In the genomic region with DNA sequence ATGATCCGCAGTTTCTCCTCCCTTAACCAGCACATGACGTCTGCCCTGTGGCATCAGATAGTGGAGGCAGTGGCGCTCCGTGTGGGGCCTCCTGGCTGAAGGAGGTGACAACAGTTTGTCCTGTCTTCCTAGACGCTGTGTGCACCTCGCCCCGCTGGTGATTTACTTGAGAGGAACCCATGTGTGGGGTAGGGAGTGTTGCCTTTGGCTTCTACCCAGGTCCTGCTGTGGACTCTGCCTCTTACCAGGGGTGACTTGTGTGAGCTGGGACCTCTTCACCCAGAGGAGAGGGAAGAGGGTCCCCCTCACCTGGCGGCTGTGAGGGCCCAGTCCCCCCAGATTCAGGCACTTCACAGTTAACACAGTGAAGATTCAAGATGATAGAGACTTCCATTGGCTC, we compare ENCODE assay signal across 18 cellular contexts.
DNase-seq lines count a peak whose midpoint lies in the region; ATAC-seq and TF ChIP-seq lines count a peak whose summit lies in the region.
"Had no signal": no experiment of that assay in that cellular context is flagged by ENCODE, and none has a peak within 500 bp of the region (broad histone marks: within the 10 kb centered on the region; RNA-seq: fewer than 3 reads in every experiment).

No MANE protein-coding gene starts in this region.

- H4K8ac ChIP-seq in neuronal stem cell (ENCODE audit: low read depth, low read length): peak overlapping the region; percentile 43

- no peak overlapping the region for H2BK15ac ChIP-seq in neuronal stem cell (ENCODE audit: low read length)

- ATAC-seq in activated CD8-positive, alpha-beta T cell treated with anti-CD3 and anti-CD28 coated beads for 36 hours: no peak
- ATAC-seq: A549; CD8-positive, alpha-beta T cell had no signal

- H4K91ac ChIP-seq in neuronal stem cell (ENCODE audit: low read depth, low read length, poor library complexity): no peak overlapping the region

- H3K27me3 Mint-ChIP-seq in chondrocyte (ENCODE audit: low read depth): peaks cover 3% of the 10 kb centered on the region
- H3K27me3 Mint-ChIP-seq in activated CD8-positive, alpha-beta T cell treated with anti-CD3 and anti-CD28 coated beads for 36 hours: no peaks in the 10 kb centered on the region
- H3K27me3 Mint-ChIP-seq: CD4-positive, alpha-beta T cell had no signal

- no peaks in the 10 kb centered on the region for H3K36me3 ChIP-seq in right atrium auricular region
- no peaks in the 10 kb centered on the region for H3K36me3 ChIP-seq in neuronal stem cell (replicated peaks in 1 of 2; ENCODE audit: control insufficient read depth in 2 of 2, insufficient read depth in 2 of 2, low read length in 2 of 2)
- no peaks in the 10 kb centered on the region for H3K36me3 ChIP-seq in uterus
- H3K36me3 ChIP-seq: BLaER1 treated with 17β-estradiol and CSF1 and Interleukin-3, amounts not matched to agents 10 nM and 100 nM had no signal

- peak overlapping the region; percentile 51 for H3K27ac Mint-ChIP-seq in chondrocyte (ENCODE audit: unreplicated experiment)
- no peak overlapping the region for H3K27ac Mint-ChIP-seq in activated CD8-positive, alpha-beta T cell treated with anti-CD3 and anti-CD28 coated beads for 36 hours
- H3K27ac Mint-ChIP-seq: B cell; CD4-positive, alpha-beta T cell; CD8-positive, alpha-beta T cell had no signal

- H3K9me3 ChIP-seq in right atrium auricular region (no peaks in the 10 kb centered on the region), neuronal stem cell (replicated peaks in 1 of 2; ENCODE audit: control insufficient read depth in 2 of 2, insufficient read depth in 1 of 2, low read depth in 1 of 2, low read length in 2 of 2) (peaks cover 0 to 4% of the 10 kb centered on the region in 2 donors), uterus (no peaks in the 10 kb centered on the region)
- H3K9me3 ChIP-seq: A549; BLaER1 treated with 17β-estradiol and CSF1 and Interleukin-3, amounts not matched to agents 10 nM and 100 nM; Caco-2 had no signal

- H3K23ac ChIP-seq in neuronal stem cell (ENCODE audit: low read depth, low read length, poor library complexity): no peak overlapping the region

- intact Hi-C loops in cardiac septum (cut with DNase I): no loop called here
- intact Hi-C loops in activated CD8-positive, alpha-beta T cell treated with anti-CD3 and anti-CD28 coated beads for 36 hours (cut with micrococcal nuclease): no loop called here
- intact Hi-C loops in uterus (cut with DNase I; ENCODE audit: low total_unique reads): no loop called here

- H2AK5ac ChIP-seq in neuronal stem cell (ENCODE audit: low read depth, low read length): no peak overlapping the region

- TF ChIP-seq CTCF in right atrium auricular region (IDR thresholded peaks at IDR 0.05) (no peak), chondrocyte (IDR thresholded peaks at IDR 0.05) (no peak), uterus (IDR thresholded peaks at IDR 0.05) (no peak)
- no peak for TF ChIP-seq CTCF in activated CD8-positive, alpha-beta T cell treated with anti-CD3 and anti-CD28 coated beads for 36 hours (IDR thresholded peaks at IDR 0.05)

- H3K4ac ChIP-seq in neuronal stem cell (ENCODE audit: low read length): no peak overlapping the region

- no peak overlapping the region for H2BK12ac ChIP-seq in neuronal stem cell (ENCODE audit: low read length)

- no peaks in the 10 kb centered on the region for H3K79me1 ChIP-seq in neuronal stem cell (ENCODE audit: low read depth, low read length)

- H3K14ac ChIP-seq in neuronal stem cell (ENCODE audit: low read length): no peak overlapping the region

- CTCF ChIA-PET in activated CD8-positive, alpha-beta T cell treated with anti-CD3 and anti-CD28 coated beads for 36 hours (lab: Charles Lee): no interaction called here

- H3K4me3 Mint-ChIP-seq in chondrocyte (ENCODE audit: unreplicated experiment): no peak overlapping the region
- H3K4me3 Mint-ChIP-seq in activated CD8-positive, alpha-beta T cell treated with anti-CD3 and anti-CD28 coated beads for 36 hours: no peak overlapping the region
- H3K4me3 Mint-ChIP-seq: B cell; CD4-positive, alpha-beta T cell; CD8-positive, alpha-beta T cell had no signal

- no peak overlapping the region for H3K9ac ChIP-seq in neuronal stem cell (ENCODE audit: low read depth, low read length, poor library complexity)
- H3K9ac ChIP-seq: BLaER1 treated with 17β-estradiol and CSF1 and Interleukin-3, amounts not matched to agents 10 nM and 100 nM had no signal

- no peaks in the 10 kb centered on the region for H3K36me3 Mint-ChIP-seq in chondrocyte (ENCODE audit: low read depth)
- H3K36me3 Mint-ChIP-seq in activated CD8-positive, alpha-beta T cell treated with anti-CD3 and anti-CD28 coated beads for 36 hours (ENCODE audit: low read depth): no peaks in the 10 kb centered on the region
- H3K36me3 Mint-ChIP-seq: CD8-positive, alpha-beta T cell had no signal

- H2BK120ac ChIP-seq in neuronal stem cell (ENCODE audit: low read depth, low read length): no peak overlapping the region

- no peaks in the 10 kb centered on the region for H3K9me3 Mint-ChIP-seq in chondrocyte (ENCODE audit: low read depth)
- H3K9me3 Mint-ChIP-seq in activated CD8-positive, alpha-beta T cell treated with anti-CD3 and anti-CD28 coated beads for 36 hours: peaks cover 3% of the 10 kb centered on the region
- H3K9me3 Mint-ChIP-seq: CD4-positive, alpha-beta T cell; CD8-positive, alpha-beta T cell had no signal

- H3K4me1 Mint-ChIP-seq in chondrocyte (ENCODE audit: low read depth): peaks cover 21% of the 10 kb centered on the region
- H3K4me1 Mint-ChIP-seq in activated CD8-positive, alpha-beta T cell treated with anti-CD3 and anti-CD28 coated beads for 36 hours (ENCODE audit: low read depth): no peaks in the 10 kb centered on the region
- H3K4me1 Mint-ChIP-seq: B cell had no signal

- H3K4me1 ChIP-seq in right atrium auricular region (no peaks in the 10 kb centered on the region), neuronal stem cell (ENCODE audit: control insufficient read depth in 2 of 2, insufficient read depth in 1 of 2, low read depth in 1 of 2, low read length in 2 of 2) (no peaks in the 10 kb centered on the region), uterus (no peaks in the 10 kb centered on the region)
- H3K4me1 ChIP-seq: A549, Caco-2 had no signal

- no peak overlapping the region for H3K27ac ChIP-seq in right atrium auricular region
- H3K27ac ChIP-seq in neuronal stem cell (replicated peaks; ENCODE audit: low read length): no peak overlapping the region
- H3K27ac ChIP-seq in uterus: no peak overlapping the region
- H3K27ac ChIP-seq: A549; BLaER1 treated with 17β-estradiol and CSF1 and Interleukin-3, amounts not matched to agents 10 nM and 100 nM; C4-2B had no signal

- POLR2A ChIA-PET in activated CD8-positive, alpha-beta T cell treated with anti-CD3 and anti-CD28 coated beads for 36 hours (lab: Charles Lee): no interaction called here

- WGBS in neuronal stem cell (ENCODE audit: extremely low coverage in 2 of 2, insufficient read length in 2 of 2, insufficient replicate concordance in 1 of 2), 2 donors: no CpG with 5 or more reads among the region's 8 CpGs

- H2AFZ ChIP-seq in neuronal stem cell (ENCODE audit: low read length): no peak overlapping the region

- H3K4me3 ChIP-seq in right atrium auricular region (no peak overlapping the region), neuronal stem cell (ENCODE audit: low read length in 2 of 2) (no peak overlapping the region), uterus (no peak overlapping the region)
- H3K4me3 ChIP-seq: A549; BLaER1 treated with 17β-estradiol and CSF1 and Interleukin-3, amounts not matched to agents 10 nM and 100 nM had no signal

- H3K27me3 ChIP-seq in right atrium auricular region (no peaks in the 10 kb centered on the region), neuronal stem cell (ENCODE audit: control insufficient read depth in 3 of 3, insufficient read depth in 3 of 3, low read depth in 1 of 3, low read length in 3 of 3) (no peaks in the 10 kb centered on the region), uterus (no peaks in the 10 kb centered on the region)
- H3K27me3 ChIP-seq: BLaER1 treated with 17β-estradiol and CSF1 and Interleukin-3, amounts not matched to agents 10 nM and 100 nM had no signal

- TF ChIP-seq POLR2A in uterus (IDR thresholded peaks at IDR 0.05): no peak

- no peak overlapping the region for H3K4me2 ChIP-seq in neuronal stem cell (ENCODE audit: insufficient read depth, low read length, poor library complexity, severe bottlenecking)
- H3K4me2 ChIP-seq: A549; BLaER1 treated with 17β-estradiol and CSF1 and Interleukin-3, amounts not matched to agents 10 nM and 100 nM had no signal

- peak; percentile 57 for DNase-seq in cardiac septum (ENCODE audit: low spot score)
- DNase-seq in right atrium auricular region (ENCODE audit: low spot score): no peak
- no peak for DNase-seq in chondrocyte (ENCODE audit: low spot score)
- DNase-seq in neuronal stem cell (ENCODE audit: low spot score): no peak
- no peak for DNase-seq in activated CD8-positive, alpha-beta T cell treated with anti-CD3 and anti-CD28 coated beads for 36 hours
- no peak for DNase-seq in uterus
- DNase-seq: 8988T; AML-193; Caco-2; Calu3; CD4-positive, alpha-beta T cell; CD8-positive, alpha-beta T cell; DMS79 treated with DMSO at 0.1 percent for 48 hours; GF-D8 had no signal

- no peak overlapping the region for H3K18ac ChIP-seq in neuronal stem cell (ENCODE audit: low read length)

- H2BK5ac ChIP-seq in neuronal stem cell (ENCODE audit: low read length): no peak overlapping the region
